ENCODE assay signal across 13 cellular contexts in the genomic region with DNA sequence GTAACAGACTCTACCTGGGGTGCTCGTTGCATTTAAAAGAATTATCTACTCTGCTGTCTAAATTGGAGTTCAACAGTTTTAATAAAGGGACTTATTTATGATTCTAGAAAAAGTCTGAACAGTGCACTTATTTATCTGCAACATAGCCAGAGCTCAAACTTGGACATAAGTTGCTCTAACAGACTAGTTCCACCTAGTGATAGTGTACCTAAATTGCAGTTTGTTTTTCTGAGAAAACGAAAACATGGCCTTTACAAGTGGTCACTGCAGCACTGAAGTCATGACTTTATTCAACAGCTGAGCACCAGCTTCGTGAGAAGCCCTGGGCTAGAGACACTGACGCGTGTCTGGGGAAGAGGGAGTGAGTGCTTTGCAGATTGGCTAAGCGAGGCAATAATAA.
DNase-seq lines count a peak whose midpoint lies in the region; ATAC-seq, FAIRE-seq and TF ChIP-seq lines count a peak whose summit lies in the region.
"Had no signal": no experiment of that assay in that cellular context is flagged by ENCODE, and none has a peak within 500 bp of the region (broad histone marks: within the 10 kb centered on the region; RNA-seq: fewer than 3 reads in every experiment).

No MANE protein-coding gene starts in this region.

- H3K4me2 ChIP-seq in H1 (ENCODE audit: insufficient read depth in 1 of 2, low read depth in 2 of 2, low read length in 2 of 2), result no peak overlapping the region

- no peak overlapping the region for H3K4me3 Mint-ChIP-seq in neural crest cell
- H3K4me3 Mint-ChIP-seq in immature natural killer cell, result no peak overlapping the region
- H3K4me3 Mint-ChIP-seq: stimulated activated effector memory CD8-positive, alpha-beta T cell treated with anti-CD3 and anti-CD28 coated beads, Interleukin-12 subunit alpha, Interleukin-12 subunit beta, amount 100 ng/mL, for 72 hours had no signal

- peak; percentile 93 for FAIRE-seq in H1 (lab: Jason Lieb, UNC)
- FAIRE-seq: colon had no signal

- H3K27ac ChIP-seq in H1 (ENCODE audit: low read depth, low read length), result no peak overlapping the region

- TF ChIP-seq CTCF in GM12865 (IDR thresholded peaks at IDR 0.05; ENCODE audit: insufficient read depth, low read depth, low read length, missing control alignments), result no peak
- TF ChIP-seq CTCF in LNCaP clone FGC (IDR thresholded peaks at IDR 0.05; ENCODE audit: control insufficient read depth, extremely low read depth, insufficient read depth), result peak; percentile 42
- TF ChIP-seq CTCF in H1 (IDR thresholded peaks at IDR 0.05; ENCODE audit: control extremely low read depth in 1 of 3, insufficient read depth in 1 of 3, low read depth in 1 of 3, low read length in 3 of 3), result peak in 2 of 3 experiments; percentile 14 to 15; a peak in 2 of 4 replicates
- TF ChIP-seq CTCF in neural crest cell (conservative IDR thresholded peaks at IDR 0.05), result peak; percentile 55

- no peak overlapping the region for H3K9ac ChIP-seq in H1 (replicated peaks in 1 of 4; ENCODE audit: extremely low read depth in 1 of 4, low read depth in 3 of 4, low read length in 3 of 4)

- H3K4ac ChIP-seq in H1 (replicated peaks; ENCODE audit: insufficient read length, low read depth, low read length), result no peak overlapping the region

- H3K23me2 ChIP-seq in H1 (ENCODE audit: low read depth, low read length), result no peaks in the 10 kb centered on the region

- H4K91ac ChIP-seq in H1 (replicated peaks; ENCODE audit: insufficient read length, low read length), result no peak overlapping the region

- H3K4me3 ChIP-seq in GM12865 (ENCODE audit: low read depth, low read length), result no peak overlapping the region
- no peak overlapping the region for H3K4me3 ChIP-seq in LNCaP clone FGC (ENCODE audit: low read depth, low read length)
- H3K4me3 ChIP-seq in H1 (ENCODE audit: extremely low read depth in 1 of 4, insufficient read depth in 2 of 4, low read depth in 3 of 4, low read length in 4 of 4), result no peak overlapping the region

- CTCF ChIA-PET in H1 (lab: Charles Lee; ENCODE audit: partially characterized antibody), result interaction anchor here (0.7 to 3.6 kb wide), 10 partner anchors 64 to 303 kb away, joined by 3 to 27 read pairs (median 4); no protein-coding TSS in a partner anchor

- no peak overlapping the region for H2AFZ ChIP-seq in H1 (ENCODE audit: low read length)

- peak; percentile 0 for DNase-seq in GM12865 (ENCODE audit: low read depth)
- DNase-seq in LNCaP clone FGC (ENCODE audit: low read depth), result no peak
- no peak for DNase-seq in H1 (ENCODE audit: low read depth in 1 of 2, low spot score in 2 of 2)
- no peak for DNase-seq in neural crest cell (ENCODE audit: low read depth, low spot score)
- no peak for DNase-seq in ureter (ENCODE audit: low spot score)
- no peak for DNase-seq in immature natural killer cell
- DNase-seq in NCI-H1694 (lab: John Stamatoyannopoulos, UW), result no peak
- DNase-seq: H7, NCI-H1417 treated with DMSO at 0.1 percent for 48 hours had no signal

- H3K27ac Mint-ChIP-seq in neural crest cell (ENCODE audit: unreplicated experiment) (no peak overlapping the region), immature natural killer cell (no peak overlapping the region)
- H3K27ac Mint-ChIP-seq: stimulated activated effector memory CD8-positive, alpha-beta T cell treated with anti-CD3 and anti-CD28 coated beads, Interleukin-12 subunit alpha, Interleukin-12 subunit beta, amount 100 ng/mL, for 72 hours had no signal

- H3K79me1 ChIP-seq in H1 (ENCODE audit: low read depth, low read length), result no peaks in the 10 kb centered on the region

- no peak overlapping the region for H2BK15ac ChIP-seq in H1 (ENCODE audit: low read length)

- H3K4me1 Mint-ChIP-seq in neural crest cell (peaks cover 7% of the 10 kb centered on the region), immature natural killer cell (no peaks in the 10 kb centered on the region)
- H3K4me1 Mint-ChIP-seq: stimulated activated effector memory CD8-positive, alpha-beta T cell treated with anti-CD3 and anti-CD28 coated beads, Interleukin-12 subunit alpha, Interleukin-12 subunit beta, amount 100 ng/mL, for 72 hours had no signal

- no peak overlapping the region for H2BK12ac ChIP-seq in H1 (ENCODE audit: low read depth, low read length)

- no peaks in the 10 kb centered on the region for H3K27me3 ChIP-seq in H1 (replicated peaks in 1 of 4; ENCODE audit: control insufficient read depth in 3 of 4, extremely low read depth in 1 of 4, insufficient read depth in 3 of 4, low read length in 3 of 4)

- no peak overlapping the region for H3K14ac ChIP-seq in H1 (ENCODE audit: insufficient read length)

- no peaks in the 10 kb centered on the region for H3K36me3 ChIP-seq in H1 (ENCODE audit: control insufficient read depth in 2 of 4, insufficient read depth in 4 of 4, low read length in 3 of 4)

- peak; percentile 25 to 46; a peak in 3 of 4 replicates for TF ChIP-seq RAD21 in H1 (IDR thresholded peaks at IDR 0.05 in 1 of 2, conservative IDR thresholded peaks at IDR 0.05 in 1 of 2; ENCODE audit: low read depth in 2 of 2, low read length in 2 of 2)

- no peak for ATAC-seq in HG03025 (IDR thresholded peaks at IDR 0.05; ENCODE audit: low FRiP score, unreplicated experiment)
- ATAC-seq: activated CD4-positive, CD25-positive, alpha-beta regulatory T cell treated with anti-CD3 and anti-CD28 coated beads, Interleukin-2, amount 50 U/mL, for 24 hours; stimulated activated effector memory CD8-positive, alpha-beta T cell treated with anti-CD3 and anti-CD28 coated beads, Interleukin-12 subunit alpha, Interleukin-12 subunit beta, amount 100 ng/mL, for 72 hours had no signal

- H4K5ac ChIP-seq in H1 (ENCODE audit: insufficient read length, low read depth, low read length), result no peak overlapping the region

- POLR2A ChIA-PET in H1 (lab: Charles Lee; ENCODE audit: partially characterized antibody), result no interaction called here

- H4K8ac ChIP-seq in H1 (ENCODE audit: extremely low read depth, insufficient read depth, low read length), result no peak overlapping the region

- H3K23ac ChIP-seq in H1 (ENCODE audit: insufficient read length), result no peak overlapping the region

- no peaks in the 10 kb centered on the region for H3K79me2 ChIP-seq in H1 (ENCODE audit: control insufficient read depth in 1 of 2, insufficient read depth in 2 of 2, low read length in 2 of 2)

- no peak for TF ChIP-seq POLR2A in H1 (IDR thresholded peaks at IDR 0.05; ENCODE audit: control extremely low read depth in 1 of 2, low read depth in 2 of 2, low read length in 2 of 2)

- no peak overlapping the region for H3K56ac ChIP-seq in H1 (replicated peaks; ENCODE audit: insufficient read length, low read depth, low read length)

- no peak overlapping the region for H2BK20ac ChIP-seq in H1 (ENCODE audit: low read length)

- peaks cover 0 to 15% (median 5%) of the 10 kb centered on the region in 4 experiments; a peak in 3 of 7 replicates for H3K4me1 ChIP-seq in H1 (replicated peaks in 1 of 4; ENCODE audit: control insufficient read depth in 3 of 4, insufficient read depth in 4 of 4, low read length in 3 of 4)

- no peaks in the 10 kb centered on the region for H3K27me3 Mint-ChIP-seq in neural crest cell (ENCODE audit: low read depth)
- peaks cover 0 to 12% (median 2%) of the 10 kb centered on the region in 3 donors for H3K27me3 Mint-ChIP-seq in immature natural killer cell (ENCODE audit: low read depth in 3 of 3)

- H3K9me3 Mint-ChIP-seq in neural crest cell, result no peaks in the 10 kb centered on the region
- peaks cover 0 to 2% (median 0%) of the 10 kb centered on the region in 6 donors for H3K9me3 Mint-ChIP-seq in immature natural killer cell
- H3K9me3 Mint-ChIP-seq: stimulated activated effector memory CD8-positive, alpha-beta T cell treated with anti-CD3 and anti-CD28 coated beads, Interleukin-12 subunit alpha, Interleukin-12 subunit beta, amount 100 ng/mL, for 72 hours had no signal

- no peak for TF ChIP-seq EP300 in H1 (IDR thresholded peaks at IDR 0.05; ENCODE audit: borderline replicate concordance in 1 of 2, low read depth in 2 of 2, low read length in 2 of 2)

- H3K18ac ChIP-seq in H1 (ENCODE audit: extremely low read depth, low read length), result no peak overlapping the region

- no peak overlapping the region for H2AK5ac ChIP-seq in H1 (ENCODE audit: low read depth, low read length)

- H2BK120ac ChIP-seq in H1 (replicated peaks; ENCODE audit: low read depth, low read length), result no peak overlapping the region

- H4K20me1 ChIP-seq in H1 (replicated peaks in 1 of 2; ENCODE audit: control insufficient read depth in 1 of 2, insufficient read depth in 2 of 2, low read length in 2 of 2), result no peaks in the 10 kb centered on the region

- H3K36me3 Mint-ChIP-seq in neural crest cell (ENCODE audit: low read depth) (no peaks in the 10 kb centered on the region), immature natural killer cell (no peaks in the 10 kb centered on the region)
- H3K36me3 Mint-ChIP-seq: stimulated activated effector memory CD8-positive, alpha-beta T cell treated with anti-CD3 and anti-CD28 coated beads, Interleukin-12 subunit alpha, Interleukin-12 subunit beta, amount 100 ng/mL, for 72 hours had no signal

- H3K9me3 ChIP-seq in H1 (ENCODE audit: insufficient read depth in 2 of 2, low read depth in 1 of 2, low read length in 1 of 2), result no peaks in the 10 kb centered on the region

- H2BK5ac ChIP-seq in H1 (ENCODE audit: low read depth, low read length), result no peak overlapping the region

- 57% methylated on average over 6 of the region's 6 CpGs; no CpG with 5 or more reads in 1 of the 2 experiments for WGBS in H1 (ENCODE audit: extremely low coverage in 1 of 2, insufficient coverage in 1 of 2, insufficient read length in 1 of 2, insufficient replicate concordance in 2 of 2, low coverage in 1 of 2, low lambda C conversion rate in 2 of 2, missing lambda C conversion rate in 1 of 2), 2 experiments

TF ChIP-seq in H1, 55 proteins besides CTCF, POLR2A, EP300 and RAD21 (continues in another document):
- TF ChIP-seq, protein P1, sequence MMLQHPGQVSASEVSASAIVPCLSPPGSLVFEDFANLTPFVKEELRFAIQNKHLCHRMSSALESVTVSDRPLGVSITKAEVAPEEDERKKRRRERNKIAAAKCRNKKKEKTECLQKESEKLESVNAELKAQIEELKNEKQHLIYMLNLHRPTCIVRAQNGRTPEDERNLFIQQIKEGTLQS (IDR thresholded peaks at IDR 0.05; ENCODE audit: insufficient read depth, low read depth, low read length), result no peak
- TF ChIP-seq EGR1 (IDR thresholded peaks at IDR 0.05; ENCODE audit: borderline replicate concordance, low read depth, low read length), result no peak
- no peak for TF ChIP-seq BACH1 (IDR thresholded peaks at IDR 0.05; ENCODE audit: low read length)
- TF ChIP-seq RBBP5 (IDR thresholded peaks at IDR 0.05; ENCODE audit: borderline replicate concordance, low read depth, low read length), result no peak
- TF ChIP-seq HDAC2 (IDR thresholded peaks at IDR 0.05; ENCODE audit: borderline replicate concordance in 1 of 2, low read depth in 2 of 2, low read length in 2 of 2), result no peak
- TF ChIP-seq KDM1A (IDR thresholded peaks at IDR 0.05; ENCODE audit: borderline replicate concordance, low read length), result no peak
- no peak for TF ChIP-seq KDM4A (IDR thresholded peaks at IDR 0.05; ENCODE audit: low read depth, low read length, severe bottlenecking)
- no peak for TF ChIP-seq JUND (IDR thresholded peaks at IDR 0.05; ENCODE audit: low read length)
- TF ChIP-seq POU5F1 (IDR thresholded peaks at IDR 0.05; ENCODE audit: low read depth, low read length), result no peak
- TF ChIP-seq SP2 (IDR thresholded peaks at IDR 0.05; ENCODE audit: low read length), result no peak
